ENCODE assay signal across 14 cellular contexts in the genomic region with DNA sequence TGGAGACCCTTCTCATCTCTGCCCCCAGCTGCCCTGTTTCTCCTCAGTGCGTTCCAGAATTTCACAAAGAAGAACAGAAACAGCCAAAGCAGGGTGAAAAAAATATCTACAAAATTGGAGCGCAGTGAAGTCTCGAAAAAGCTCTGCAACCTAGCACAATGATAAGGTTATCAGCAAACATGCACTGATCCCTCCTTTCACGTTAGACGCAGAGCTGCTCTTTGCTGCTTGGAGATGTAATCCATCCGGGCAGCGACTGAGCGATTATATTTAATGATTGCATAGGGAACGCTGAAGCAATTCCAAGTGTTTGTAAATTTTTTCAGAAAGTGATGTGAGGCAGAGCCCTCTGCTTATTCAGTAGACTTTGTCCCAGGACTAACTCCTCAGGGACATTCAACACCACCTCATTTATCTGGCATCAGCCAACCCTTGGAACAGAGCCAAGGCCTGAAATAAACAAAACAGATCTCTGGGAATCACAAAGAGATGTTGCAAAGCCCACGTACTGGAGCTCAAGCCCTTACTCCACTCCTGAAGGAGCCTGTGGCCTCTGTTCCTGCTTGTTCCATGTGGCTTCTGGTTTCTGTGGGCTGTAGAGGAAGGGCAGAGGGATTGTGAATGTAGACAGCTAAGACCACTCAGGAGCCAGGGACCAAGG.
DNase-seq lines count a peak whose midpoint lies in the region; ATAC-seq, FAIRE-seq and TF ChIP-seq lines count a peak whose summit lies in the region.
"Had no signal": no experiment of that assay in that cellular context is flagged by ENCODE, and none has a peak within 500 bp of the region (broad histone marks: within the 10 kb centered on the region; RNA-seq: fewer than 3 reads in every experiment).

No MANE protein-coding gene starts in this region.

- H3K4me1 ChIP-seq in small intestine (ENCODE audit: control insufficient read depth in 2 of 2, insufficient read depth in 1 of 2, low read depth in 1 of 2, low read length in 1 of 2): peaks cover 0 to 3% of the 10 kb centered on the region in 2 donors

- no peak overlapping the region for H3K27ac ChIP-seq in small intestine (ENCODE audit: low read depth in 1 of 2, low read length in 1 of 2)

- H3K9me3 ChIP-seq in small intestine (ENCODE audit: control insufficient read depth, low read depth): no peaks in the 10 kb centered on the region

- no peaks in the 10 kb centered on the region for H3K9me3 Mint-ChIP-seq in immature natural killer cell
- H3K9me3 Mint-ChIP-seq: activated CD4-positive, alpha-beta memory T cell treated with anti-CD3 and anti-CD28 coated beads for 36 hours; IgD-negative memory B cell had no signal

- no peak for TF ChIP-seq CTCF in fibroblast of pulmonary artery (IDR thresholded peaks at IDR 0.05; ENCODE audit: low read length, missing control alignments)

- DNase-seq in NCI-H446 treated with DMSO at 0.1 percent for 48 hours (lab: John Stamatoyannopoulos, UW) (peak; percentile 10), NCI-H446 (lab: John Stamatoyannopoulos, UW) (no peak), NCI-H2227 (lab: John Stamatoyannopoulos, UW; ENCODE audit: unreplicated experiment) (peak; percentile 31), fibroblast of pulmonary artery (ENCODE audit: low read depth) (peak; percentile 24), small intestine (peak; percentile 5), immature natural killer cell (no peak), HUDEP-2 (lab: John Stamatoyannopoulos, UW; ENCODE audit: unreplicated experiment in 76 of 76) (no peak)
- DNase-seq: activated CD4-positive, alpha-beta memory T cell treated with anti-CD3 and anti-CD28 coated beads for 36 hours; activated effector memory CD4-positive, alpha-beta T cell treated with anti-CD3 and anti-CD28 coated beads, Interleukin-2, amount 50 U/mL, for 16 hours; T1000 had no signal

- H3K4me3 ChIP-seq in fibroblast of pulmonary artery (replicated peaks; ENCODE audit: low read depth, low read length) (no peak overlapping the region), small intestine (ENCODE audit: low read depth in 1 of 2, low read length in 2 of 2) (no peak overlapping the region)

- FAIRE-seq in small intestine (lab: Jason Lieb, UNC): no peak

- H3K36me3 Mint-ChIP-seq in immature natural killer cell: no peaks in the 10 kb centered on the region
- H3K36me3 Mint-ChIP-seq: activated CD4-positive, alpha-beta memory T cell treated with anti-CD3 and anti-CD28 coated beads for 36 hours; brain; IgD-negative memory B cell; type B pancreatic cell had no signal

- no peaks in the 10 kb centered on the region for H3K36me3 ChIP-seq in small intestine (ENCODE audit: control insufficient read depth in 2 of 2, insufficient read depth in 2 of 2, low read length in 2 of 2)

- H3K27ac Mint-ChIP-seq in immature natural killer cell: no peak overlapping the region
- H3K27ac Mint-ChIP-seq: activated CD4-positive, alpha-beta memory T cell treated with anti-CD3 and anti-CD28 coated beads for 36 hours; IgD-negative memory B cell; type B pancreatic cell had no signal

- WGBS in small intestine, 3 donors: 13 to 41% (median 26%) methylated on average over 10 of the region's 10 CpGs

- no peaks in the 10 kb centered on the region for H3K4me1 Mint-ChIP-seq in immature natural killer cell

- H3K4me3 Mint-ChIP-seq in immature natural killer cell: no peak overlapping the region
- H3K4me3 Mint-ChIP-seq: activated CD4-positive, alpha-beta memory T cell treated with anti-CD3 and anti-CD28 coated beads for 36 hours; type B pancreatic cell had no signal

- ATAC-seq in HG03565 (IDR thresholded peaks at IDR 0.05; ENCODE audit: unreplicated experiment): no peak

- H3K27me3 ChIP-seq in small intestine (ENCODE audit: control insufficient read depth in 2 of 2, insufficient read depth in 2 of 2, low read length in 2 of 2): peaks cover 0 to 2% of the 10 kb centered on the region in 2 donors

- H3K27me3 Mint-ChIP-seq in immature natural killer cell (ENCODE audit: low read depth in 3 of 3): no peaks in the 10 kb centered on the region
- H3K27me3 Mint-ChIP-seq: IgD-negative memory B cell, type B pancreatic cell had no signal

Comparison
In these comparisons a context has a peak if more than half of its experiments do, and no peak if none do; other contexts are left out.
1. DNase-seq: peak in NCI-H446 treated with DMSO at 0.1 percent for 48 hours (single experiment), NCI-H2227 (single experiment), fibroblast of pulmonary artery (single experiment) and small intestine (single experiment); none in NCI-H446 (0 of 2), immature natural killer cell (0 of 3) and HUDEP-2 (0 of 76).